In the genomic region with DNA sequence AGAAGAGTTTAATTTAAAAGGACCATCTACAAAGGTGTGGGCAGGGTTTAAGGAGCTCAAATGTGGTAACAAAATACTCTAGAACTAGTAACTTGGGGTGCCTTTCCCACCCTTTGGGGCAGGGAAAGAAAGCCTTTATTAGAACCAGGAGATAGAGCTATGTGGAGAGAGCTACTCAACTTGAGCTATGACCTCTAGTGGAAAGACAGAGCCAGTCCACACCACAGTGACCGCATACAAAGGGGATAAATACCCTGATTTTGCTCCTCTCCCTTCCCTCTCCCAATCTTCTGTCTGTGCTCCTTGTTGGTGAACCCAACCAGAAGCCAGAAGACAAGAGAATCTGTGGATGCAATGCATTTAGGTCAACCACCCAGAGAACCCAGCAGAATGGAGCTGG, we compare ENCODE assay signal across 1 cellular context.
TF ChIP-seq lines count a peak whose summit lies in the region.

No MANE protein-coding gene starts in this region.

TF ChIP-seq in H1, 55 proteins besides CTCF, POLR2A, EP300 and RAD21:
- TF ChIP-seq CTBP2 (IDR thresholded peaks at IDR 0.05; ENCODE audit: borderline replicate concordance, insufficient read depth, insufficient read length, low read length) (no peak), JUND (IDR thresholded peaks at IDR 0.05; ENCODE audit: low read length) (0 out of 2 replicates have a peak, but pooled peaks have one; percentile 10), GABPA (IDR thresholded peaks at IDR 0.05; ENCODE audit: borderline replicate concordance, insufficient read depth, low read length) (no peak), CBX5 (IDR thresholded peaks at IDR 0.05; ENCODE audit: low read depth, low read length) (no peak)
- TF ChIP-seq, protein P1, sequence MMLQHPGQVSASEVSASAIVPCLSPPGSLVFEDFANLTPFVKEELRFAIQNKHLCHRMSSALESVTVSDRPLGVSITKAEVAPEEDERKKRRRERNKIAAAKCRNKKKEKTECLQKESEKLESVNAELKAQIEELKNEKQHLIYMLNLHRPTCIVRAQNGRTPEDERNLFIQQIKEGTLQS (IDR thresholded peaks at IDR 0.05; ENCODE audit: insufficient read depth, low read depth, low read length) = no peak
